ENCODE assay signal across 11 cellular contexts in the genomic region with DNA sequence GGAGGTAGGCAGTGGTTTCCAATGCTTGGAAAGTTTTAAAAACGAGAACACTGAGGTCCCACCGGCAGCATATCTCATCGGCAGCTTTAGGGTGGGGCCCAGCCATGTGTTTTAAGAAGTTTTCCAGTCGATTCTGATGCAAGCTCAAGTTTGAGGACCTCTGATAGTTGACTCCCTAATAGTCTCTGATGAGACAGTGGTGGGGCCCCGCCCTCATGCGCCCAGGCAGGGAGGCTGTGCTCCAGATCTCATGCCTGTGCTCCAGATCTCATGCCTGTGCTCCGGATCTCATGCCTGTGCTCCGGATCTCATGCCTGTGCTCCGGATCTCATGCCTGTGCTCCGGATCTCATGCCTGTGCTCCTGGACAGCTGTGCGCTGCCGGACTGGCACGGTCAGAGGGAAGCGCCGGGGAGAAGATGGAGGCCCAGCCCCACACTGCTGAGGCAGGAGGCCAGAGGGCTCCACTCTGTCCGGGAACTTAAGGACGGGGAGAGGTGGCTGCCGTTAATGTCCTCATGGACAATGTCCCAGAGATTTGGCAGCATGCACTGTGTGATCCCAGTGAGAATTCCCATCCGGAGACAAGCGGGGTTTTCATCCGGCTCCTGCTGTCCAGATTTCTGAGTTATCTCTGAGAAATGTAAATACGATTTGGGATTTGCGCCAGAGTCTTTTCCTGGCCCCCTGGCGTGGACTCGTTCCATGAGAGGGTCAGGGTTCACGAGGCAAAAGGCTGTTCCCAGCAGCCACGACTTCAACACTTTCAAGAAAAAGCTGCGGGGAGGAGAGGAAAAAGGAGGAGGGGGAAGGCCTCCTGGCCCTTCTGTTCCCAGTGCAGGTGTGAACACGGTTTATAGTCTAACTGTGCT. TPM values are rescaled to one million over a fixed set of nuclear protein-coding genes. Genes with fewer than 3 reads are reported as not detected.
DNase-seq lines count a peak whose midpoint lies in the region; ATAC-seq and TF ChIP-seq lines count a peak whose summit lies in the region.
"Had no signal": no experiment of that assay in that cellular context is flagged by ENCODE, and none has a peak within 500 bp of the region (broad histone marks: within the 10 kb centered on the region; RNA-seq: fewer than 3 reads in every experiment).

No MANE protein-coding gene starts in this region.

- H3K27me3 Mint-ChIP-seq in endothelial cell (ENCODE audit: unreplicated experiment), result no peaks in the 10 kb centered on the region

- H4K91ac ChIP-seq in neuronal stem cell (ENCODE audit: low read depth, low read length, poor library complexity), result no peak overlapping the region

- H3K9me3 Mint-ChIP-seq in endothelial cell (ENCODE audit: unreplicated experiment), result no peaks in the 10 kb centered on the region

- H2BK5ac ChIP-seq in neuronal stem cell (ENCODE audit: low read length), result no peak overlapping the region

- DNase-seq in ELR (ENCODE audit: low read depth) (peak; percentile 74), adrenal gland (peak; percentile 37 to 86 (median 48)), heart left ventricle (peak; percentile 71 to 80 (median 75)), psoas muscle (peak; percentile 50 to 76), endothelial cell (ENCODE audit: low spot score) (no peak), neuronal stem cell (ENCODE audit: low spot score) (no peak), AML-193 (lab: John Stamatoyannopoulos, UW) (no peak)
- DNase-seq: nephron progenitor cell had no signal

- H3K18ac ChIP-seq in neuronal stem cell (ENCODE audit: low read length), result no peak overlapping the region

- no peaks in the 10 kb centered on the region for H3K4me1 Mint-ChIP-seq in endothelial cell (ENCODE audit: unreplicated experiment)
- H3K4me1 Mint-ChIP-seq: nephron progenitor cell had no signal

- no peak overlapping the region for H3K27ac Mint-ChIP-seq in endothelial cell (ENCODE audit: unreplicated experiment)
- H3K27ac Mint-ChIP-seq: nephron progenitor cell had no signal

- no peaks in the 10 kb centered on the region for H3K27me3 ChIP-seq in adrenal gland
- H3K27me3 ChIP-seq in heart left ventricle, result no peaks in the 10 kb centered on the region
- H3K27me3 ChIP-seq in psoas muscle (ENCODE audit: insufficient read depth in 3 of 3, low read length in 2 of 3), result no peaks in the 10 kb centered on the region
- no peaks in the 10 kb centered on the region for H3K27me3 ChIP-seq in neuronal stem cell (ENCODE audit: control insufficient read depth in 3 of 3, insufficient read depth in 3 of 3, low read depth in 1 of 3, low read length in 3 of 3)

- H3K4me2 ChIP-seq in neuronal stem cell (ENCODE audit: insufficient read depth, low read length, poor library complexity, severe bottlenecking), result no peak overlapping the region

- H4K8ac ChIP-seq in neuronal stem cell (ENCODE audit: low read depth, low read length), result no peak overlapping the region

- intact Hi-C loops in adrenal gland (cut with DNase I), result no loop called here
- intact Hi-C loops in heart left ventricle (cut with DNase I), result no loop called here
- intact Hi-C loops in psoas muscle (cut with DNase I), result no loop called here

- 60 to 73% (median 67%) methylated on average over 16 to 29 of the region's 29 CpGs for WGBS in adrenal gland, 4 donors
- whole genome bisulfite sequencing in heart left ventricle, 4 donors, result 37 to 55% (median 45%) methylated on average over 23 to 29 of the region's 29 CpGs
- WGBS in psoas muscle, 3 donors, result 48 to 57% (median 51%) methylated on average over 29 of the region's 29 CpGs
- no CpG with 5 or more reads among the region's 29 CpGs for WGBS in neuronal stem cell (ENCODE audit: extremely low coverage in 2 of 2, insufficient read length in 2 of 2, insufficient replicate concordance in 1 of 2), 2 donors

- peak overlapping the region in 1 of 4 donors; percentile 23 for H3K4me3 ChIP-seq in adrenal gland
- H3K4me3 ChIP-seq in heart left ventricle, result peak overlapping the region in 8 of 12 donors; percentile 11 to 36 (median 24)
- H3K4me3 ChIP-seq in psoas muscle, result peak overlapping the region; percentile 12
- no peak overlapping the region for H3K4me3 ChIP-seq in neuronal stem cell (ENCODE audit: low read length in 2 of 2)

- no peak overlapping the region for H3K23ac ChIP-seq in neuronal stem cell (ENCODE audit: low read depth, low read length, poor library complexity)

- no peak for TF ChIP-seq CTCF in adrenal gland (IDR thresholded peaks at IDR 0.05)
- TF ChIP-seq CTCF in heart left ventricle (IDR thresholded peaks at IDR 0.05), result no peak
- TF ChIP-seq CTCF in psoas muscle (IDR thresholded peaks at IDR 0.05), result no peak
- TF ChIP-seq CTCF in endothelial cell (IDR thresholded peaks at IDR 0.05; ENCODE audit: unreplicated experiment), result no peak

- no peak overlapping the region for H3K9ac ChIP-seq in neuronal stem cell (ENCODE audit: low read depth, low read length, poor library complexity)

- H3K36me3 ChIP-seq in adrenal gland (replicated peaks in 1 of 2) (peaks cover 0 to 16% of the 10 kb centered on the region in 2 donors), heart left ventricle (peaks cover 0 to 43% (median 25%) of the 10 kb centered on the region in 9 donors), psoas muscle (ENCODE audit: insufficient read depth in 1 of 2, low read depth in 1 of 2) (peaks cover 7 to 41% of the 10 kb centered on the region in 2 donors), neuronal stem cell (replicated peaks in 1 of 2; ENCODE audit: control insufficient read depth in 2 of 2, insufficient read depth in 2 of 2, low read length in 2 of 2) (peaks cover 25 to 52% of the 10 kb centered on the region in 2 donors)

- H3K79me1 ChIP-seq in neuronal stem cell (ENCODE audit: low read depth, low read length), result no peaks in the 10 kb centered on the region

- peaks cover 25% of the 10 kb centered on the region for H3K36me3 Mint-ChIP-seq in endothelial cell (ENCODE audit: low read depth, unreplicated experiment)

- no peak overlapping the region for H2BK15ac ChIP-seq in neuronal stem cell (ENCODE audit: low read length)

- ATAC-seq in heart left ventricle (peak; percentile 82 to 93 (median 86)), psoas muscle (peak; percentile 19 to 69 (median 59)), GM18519 (IDR thresholded peaks at IDR 0.05; ENCODE audit: low FRiP score, unreplicated experiment) (no peak)

- no peak overlapping the region for H2AFZ ChIP-seq in neuronal stem cell (ENCODE audit: low read length)

- H3K4ac ChIP-seq in neuronal stem cell (ENCODE audit: low read length), result no peak overlapping the region

- no peak overlapping the region for H3K14ac ChIP-seq in neuronal stem cell (ENCODE audit: low read length)

- no peak overlapping the region for H2BK120ac ChIP-seq in neuronal stem cell (ENCODE audit: low read depth, low read length)

- H3K9me3 ChIP-seq in adrenal gland (replicated peaks in 1 of 3) (no peaks in the 10 kb centered on the region), heart left ventricle (no peaks in the 10 kb centered on the region), psoas muscle (no peaks in the 10 kb centered on the region), neuronal stem cell (replicated peaks in 1 of 2; ENCODE audit: control insufficient read depth in 2 of 2, insufficient read depth in 1 of 2, low read depth in 1 of 2, low read length in 2 of 2) (no peaks in the 10 kb centered on the region)
- H3K9me3 ChIP-seq: Caco-2 had no signal

- H3K4me1 ChIP-seq in adrenal gland (replicated peaks in 1 of 2) (peaks cover 0 to 9% of the 10 kb centered on the region in 2 donors), heart left ventricle (peaks cover 0 to 20% (median 13%) of the 10 kb centered on the region in 12 donors), psoas muscle (peaks cover 3% of the 10 kb centered on the region), neuronal stem cell (ENCODE audit: control insufficient read depth in 2 of 2, insufficient read depth in 1 of 2, low read depth in 1 of 2, low read length in 2 of 2) (no peaks in the 10 kb centered on the region)

- no peak for TF ChIP-seq POLR2A in adrenal gland (IDR thresholded peaks at IDR 0.05)
- TF ChIP-seq POLR2A in heart left ventricle (IDR thresholded peaks at IDR 0.05), result no peak

- H3K27ac ChIP-seq in adrenal gland, result peak overlapping the region in 3 of 5 donors; percentile 9 to 84 (median 70)
- peak overlapping the region; percentile 54 to 89 (median 80) for H3K27ac ChIP-seq in heart left ventricle
- H3K27ac ChIP-seq in psoas muscle, result peak overlapping the region; percentile 64
- H3K27ac ChIP-seq in neuronal stem cell (replicated peaks; ENCODE audit: low read length), result no peak overlapping the region

- H2AK5ac ChIP-seq in neuronal stem cell (ENCODE audit: low read depth, low read length), result no peak overlapping the region

- H3K4me3 Mint-ChIP-seq in endothelial cell (ENCODE audit: unreplicated experiment), result no peak overlapping the region
- H3K4me3 Mint-ChIP-seq: nephron progenitor cell had no signal

- H2BK12ac ChIP-seq in neuronal stem cell (ENCODE audit: low read length), result no peak overlapping the region

RNA-seq across cellular contexts. Expression of gene COLEC11, which starts 9.4 kb away (rescaled TPM):
- total RNA-seq in adrenal gland (100 to 1,000 TPM in 2 of 8 donors, 10 to 100 TPM in 6; 21.9 to 132 (median 69.3) TPM), heart left ventricle (1 to 10 TPM; 2.3 to 9.9 (median 2.9) TPM), psoas muscle (under 1 TPM in 3 of 4 donors, not detected in 1; 0.22 to 0.79 (median 0.40) TPM), endothelial cell (ENCODE audit: unreplicated experiment) (2.3 TPM)
- polyA plus RNA-seq in adrenal gland (100 to 1,000 TPM in 2 of 3 donors, 10 to 100 TPM in 1; 16.8 to 155 (median 107) TPM), heart left ventricle (10 to 100 TPM in 1 of 2 donors, 1 to 10 TPM in 1; 8.8 to 12.5 TPM), psoas muscle (1 to 10 TPM in 1 of 3 donors, under 1 TPM in 2; 0.23 to 1.0 (median 0.35) TPM)
- 0.82 TPM for polyA plus RNA-seq in neuronal stem cell (2013, experiment 1 of 2)
- 0.97 TPM for polyA plus RNA-seq in neuronal stem cell (2013, experiment 2 of 2)
- total RNA-seq: Caco-2, LHCN-M2 had no signal

RNA-seq across cellular contexts. Expression of gene RPS7, which starts 10.4 kb away (rescaled TPM):
- 1,000 to 10,000 TPM in 4 of 8 donors, 100 to 1,000 TPM in 4; 815 to 2,720 (median 1,203) TPM for total RNA-seq in adrenal gland
- 1,000 to 10,000 TPM; 1,199 to 2,655 (median 1,714) TPM for polyA plus RNA-seq in adrenal gland
- total RNA-seq in heart left ventricle, result 1,000 to 10,000 TPM in 1 of 9 donors, 100 to 1,000 TPM in 8; 407 to 1,112 (median 628) TPM
- 1,000 to 10,000 TPM; 1,474 to 1,813 TPM for polyA plus RNA-seq in heart left ventricle
- 100 to 1,000 TPM; 471 to 725 (median 638) TPM for total RNA-seq in psoas muscle
- polyA plus RNA-seq in psoas muscle, result 1,000 to 10,000 TPM; 1,251 to 1,967 (median 1,335) TPM
- 1,549 TPM for total RNA-seq in endothelial cell (ENCODE audit: unreplicated experiment)
- polyA plus RNA-seq in neuronal stem cell (2013, experiment 1 of 2), result 4,775 TPM
- polyA plus RNA-seq in neuronal stem cell (2013, experiment 2 of 2), result 4,899 TPM

RNA-seq across cellular contexts. Expression of gene RNASEH1, which starts 27.3 kb away (rescaled TPM):
- total RNA-seq in adrenal gland (10 to 100 TPM in 7 of 8 donors, 1 to 10 TPM in 1; 7.0 to 27.6 (median 17.5) TPM), heart left ventricle (10 to 100 TPM; 18.3 to 23.6 (median 20.0) TPM), psoas muscle (10 to 100 TPM; 15.6 to 32.4 (median 20.9) TPM), endothelial cell (ENCODE audit: unreplicated experiment) (24.4 TPM)
- polyA plus RNA-seq in adrenal gland (10 to 100 TPM in 1 of 3 donors, 1 to 10 TPM in 2; 4.5 to 25.6 (median 9.7) TPM), heart left ventricle (10 to 100 TPM; 12.8 to 31.4 TPM), psoas muscle (10 to 100 TPM; 11.5 to 45.6 (median 21.1) TPM)
- polyA plus RNA-seq in neuronal stem cell (2013, experiment 1 of 2), result 19.0 TPM
- 19.4 TPM for polyA plus RNA-seq in neuronal stem cell (2013, experiment 2 of 2)

Comparison
In these comparisons a context has a peak if more than half of its experiments do, and no peak if none do; other contexts are left out.
1. DNase-seq: peak in ELR (single experiment), adrenal gland (7 of 7), heart left ventricle (5 of 5) and psoas muscle (2 of 2); none in endothelial cell (single experiment), neuronal stem cell (single experiment) and AML-193 (0 of 2).
2. H3K4me3 ChIP-seq: peak in heart left ventricle (8 of 12) and psoas muscle (single experiment); none in neuronal stem cell (0 of 2).